ENCODE assay signal across 1 cellular context in the genomic region with DNA sequence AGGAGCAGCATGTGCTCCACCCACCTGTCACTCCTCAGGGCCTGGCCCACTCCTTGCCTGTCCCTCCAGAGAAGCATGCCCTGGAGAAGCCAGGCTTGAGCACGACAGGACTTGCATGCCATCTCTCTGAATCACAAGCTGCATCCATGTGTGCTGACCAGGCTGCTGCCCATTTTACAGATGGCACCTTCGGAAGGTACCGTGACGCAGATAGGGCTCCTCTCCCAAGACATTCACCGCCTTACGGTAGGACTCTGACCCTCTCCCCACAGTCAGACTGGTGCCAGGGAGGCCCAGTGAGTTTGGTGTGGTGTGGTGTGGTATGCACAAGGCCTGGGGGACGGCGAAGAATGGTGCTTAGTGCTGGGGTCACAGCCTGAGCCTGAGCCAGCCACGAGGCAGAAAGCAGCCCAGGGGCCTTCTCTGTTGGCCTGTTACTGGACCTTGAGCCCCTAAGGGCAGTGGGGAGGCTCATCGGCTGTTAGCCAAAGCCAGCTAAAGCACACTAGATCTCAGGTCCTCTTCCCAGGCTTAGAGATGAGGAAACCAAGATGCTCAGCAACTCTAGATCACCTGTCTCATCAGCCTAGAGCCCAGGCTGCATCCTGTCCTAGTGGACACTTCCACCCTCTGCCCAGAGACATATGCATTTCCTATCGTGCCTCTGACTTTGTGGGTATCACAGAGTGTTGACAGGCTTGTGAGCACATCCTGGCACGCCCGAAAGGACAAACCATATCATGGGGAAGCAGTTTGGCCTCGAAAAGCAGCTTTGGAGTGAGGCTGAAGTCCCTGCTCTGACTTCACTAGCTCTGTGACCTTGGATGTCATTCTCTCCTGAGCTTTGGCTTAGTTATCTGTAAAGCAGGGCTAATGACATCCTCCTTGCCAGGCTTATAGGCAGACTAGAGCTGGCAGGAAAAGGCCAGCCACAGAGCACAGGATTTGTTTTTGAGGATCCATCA.
TF ChIP-seq lines count a peak whose summit lies in the region.

No MANE protein-coding gene starts in this region.

TF ChIP-seq in HepG2, 621 proteins besides CTCF, POLR2A, EP300 and RAD21 (continued from another document and continues in another):
- TF ChIP-seq, protein P1, sequence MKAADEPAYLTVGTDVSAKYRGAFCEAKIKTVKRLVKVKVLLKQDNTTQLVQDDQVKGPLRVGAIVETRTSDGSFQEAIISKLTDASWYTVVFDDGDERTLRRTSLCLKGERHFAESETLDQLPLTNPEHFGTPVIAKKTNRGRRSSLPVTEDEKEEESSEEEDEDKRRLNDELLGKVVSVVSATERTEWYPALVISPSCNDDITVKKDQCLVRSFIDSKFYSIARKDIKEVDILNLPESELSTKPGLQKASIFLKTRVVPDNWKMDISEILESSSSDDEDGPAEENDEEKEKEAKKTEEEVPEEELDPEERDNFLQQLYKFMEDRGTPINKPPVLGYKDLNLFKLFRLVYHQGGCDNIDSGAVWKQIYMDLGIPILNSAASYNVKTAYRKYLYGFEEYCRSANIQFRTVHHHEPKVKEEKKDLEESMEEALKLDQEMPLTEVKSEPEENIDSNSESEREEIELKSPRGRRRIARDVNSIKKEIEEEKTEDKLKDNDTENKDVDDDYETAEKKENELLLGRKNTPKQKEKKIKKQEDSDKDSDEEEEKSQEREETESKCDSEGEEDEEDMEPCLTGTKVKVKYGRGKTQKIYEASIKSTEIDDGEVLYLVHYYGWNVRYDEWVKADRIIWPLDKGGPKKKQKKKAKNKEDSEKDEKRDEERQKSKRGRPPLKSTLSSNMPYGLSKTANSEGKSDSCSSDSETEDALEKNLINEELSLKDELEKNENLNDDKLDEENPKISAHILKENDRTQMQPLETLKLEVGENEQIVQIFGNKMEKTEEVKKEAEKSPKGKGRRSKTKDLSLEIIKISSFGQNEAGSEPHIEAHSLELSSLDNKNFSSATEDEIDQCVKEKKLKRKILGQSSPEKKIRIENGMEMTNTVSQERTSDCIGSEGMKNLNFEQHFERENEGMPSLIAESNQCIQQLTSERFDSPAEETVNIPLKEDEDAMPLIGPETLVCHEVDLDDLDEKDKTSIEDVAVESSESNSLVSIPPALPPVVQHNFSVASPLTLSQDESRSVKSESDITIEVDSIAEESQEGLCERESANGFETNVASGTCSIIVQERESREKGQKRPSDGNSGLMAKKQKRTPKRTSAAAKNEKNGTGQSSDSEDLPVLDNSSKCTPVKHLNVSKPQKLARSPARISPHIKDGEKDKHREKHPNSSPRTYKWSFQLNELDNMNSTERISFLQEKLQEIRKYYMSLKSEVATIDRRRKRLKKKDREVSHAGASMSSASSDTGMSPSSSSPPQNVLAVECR (CRISPR knock-in tag; IDR thresholded peaks at IDR 0.05; ENCODE audit: borderline replicate concordance): 0 out of 2 replicates have a peak, but pooled peaks have one; percentile 17
- TF ChIP-seq, protein P2, sequence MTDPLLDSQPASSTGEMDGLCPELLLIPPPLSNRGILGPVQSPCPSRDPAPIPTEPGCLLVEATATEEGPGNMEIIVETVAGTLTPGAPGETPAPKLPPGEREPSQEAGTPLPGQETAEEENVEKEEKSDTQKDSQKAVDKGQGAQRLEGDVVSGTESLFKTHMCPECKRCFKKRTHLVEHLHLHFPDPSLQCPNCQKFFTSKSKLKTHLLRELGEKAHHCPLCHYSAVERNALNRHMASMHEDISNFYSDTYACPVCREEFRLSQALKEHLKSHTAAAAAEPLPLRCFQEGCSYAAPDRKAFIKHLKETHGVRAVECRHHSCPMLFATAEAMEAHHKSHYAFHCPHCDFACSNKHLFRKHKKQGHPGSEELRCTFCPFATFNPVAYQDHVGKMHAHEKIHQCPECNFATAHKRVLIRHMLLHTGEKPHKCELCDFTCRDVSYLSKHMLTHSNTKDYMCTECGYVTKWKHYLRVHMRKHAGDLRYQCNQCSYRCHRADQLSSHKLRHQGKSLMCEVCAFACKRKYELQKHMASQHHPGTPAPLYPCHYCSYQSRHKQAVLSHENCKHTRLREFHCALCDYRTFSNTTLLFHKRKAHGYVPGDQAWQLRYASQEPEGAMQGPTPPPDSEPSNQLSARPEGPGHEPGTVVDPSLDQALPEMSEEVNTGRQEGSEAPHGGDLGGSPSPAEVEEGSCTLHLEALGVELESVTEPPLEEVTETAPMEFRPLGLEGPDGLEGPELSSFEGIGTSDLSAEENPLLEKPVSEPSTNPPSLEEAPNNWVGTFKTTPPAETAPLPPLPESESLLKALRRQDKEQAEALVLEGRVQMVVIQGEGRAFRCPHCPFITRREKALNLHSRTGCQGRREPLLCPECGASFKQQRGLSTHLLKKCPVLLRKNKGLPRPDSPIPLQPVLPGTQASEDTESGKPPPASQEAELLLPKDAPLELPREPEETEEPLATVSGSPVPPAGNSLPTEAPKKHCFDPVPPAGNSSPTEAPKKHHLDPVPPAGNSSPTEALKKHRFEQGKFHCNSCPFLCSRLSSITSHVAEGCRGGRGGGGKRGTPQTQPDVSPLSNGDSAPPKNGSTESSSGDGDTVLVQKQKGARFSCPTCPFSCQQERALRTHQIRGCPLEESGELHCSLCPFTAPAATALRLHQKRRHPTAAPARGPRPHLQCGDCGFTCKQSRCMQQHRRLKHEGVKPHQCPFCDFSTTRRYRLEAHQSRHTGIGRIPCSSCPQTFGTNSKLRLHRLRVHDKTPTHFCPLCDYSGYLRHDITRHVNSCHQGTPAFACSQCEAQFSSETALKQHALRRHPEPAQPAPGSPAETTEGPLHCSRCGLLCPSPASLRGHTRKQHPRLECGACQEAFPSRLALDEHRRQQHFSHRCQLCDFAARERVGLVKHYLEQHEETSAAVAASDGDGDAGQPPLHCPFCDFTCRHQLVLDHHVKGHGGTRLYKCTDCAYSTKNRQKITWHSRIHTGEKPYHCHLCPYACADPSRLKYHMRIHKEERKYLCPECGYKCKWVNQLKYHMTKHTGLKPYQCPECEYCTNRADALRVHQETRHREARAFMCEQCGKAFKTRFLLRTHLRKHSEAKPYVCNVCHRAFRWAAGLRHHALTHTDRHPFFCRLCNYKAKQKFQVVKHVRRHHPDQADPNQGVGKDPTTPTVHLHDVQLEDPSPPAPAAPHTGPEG (CRISPR knock-in tag; IDR thresholded peaks at IDR 0.05): no peak
- TF ChIP-seq, protein P3, sequence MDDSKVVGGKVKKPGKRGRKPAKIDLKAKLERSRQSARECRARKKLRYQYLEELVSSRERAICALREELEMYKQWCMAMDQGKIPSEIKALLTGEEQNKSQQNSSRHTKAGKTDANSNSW (CRISPR knock-in tag; IDR thresholded peaks at IDR 0.05; ENCODE audit: borderline replicate concordance): no peak
- TF ChIP-seq ZFX (CRISPR knock-in tag; IDR thresholded peaks at IDR 0.05; ENCODE audit: low read depth): peak; percentile 37; the same call in 1 of the 2 replicates
- TF ChIP-seq ZNF430 (CRISPR knock-in tag; IDR thresholded peaks at IDR 0.05): 0 out of 2 replicates have a peak, but pooled peaks have one; percentile 17
- no peak for TF ChIP-seq ZNF746 (CRISPR knock-in tag; IDR thresholded peaks at IDR 0.05)
- TF ChIP-seq, protein P4, sequence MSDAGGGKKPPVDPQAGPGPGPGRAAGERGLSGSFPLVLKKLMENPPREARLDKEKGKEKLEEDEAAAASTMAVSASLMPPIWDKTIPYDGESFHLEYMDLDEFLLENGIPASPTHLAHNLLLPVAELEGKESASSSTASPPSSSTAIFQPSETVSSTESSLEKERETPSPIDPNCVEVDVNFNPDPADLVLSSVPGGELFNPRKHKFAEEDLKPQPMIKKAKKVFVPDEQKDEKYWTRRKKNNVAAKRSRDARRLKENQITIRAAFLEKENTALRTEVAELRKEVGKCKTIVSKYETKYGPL (CRISPR knock-in tag; IDR thresholded peaks at IDR 0.05): no peak
- no peak for TF ChIP-seq ZBTB7A (CRISPR knock-in tag; IDR thresholded peaks at IDR 0.05)
- TF ChIP-seq IRF2 (CRISPR knock-in tag; IDR thresholded peaks at IDR 0.05): no peak
- TF ChIP-seq MTA1 (CRISPR knock-in tag; IDR thresholded peaks at IDR 0.05; ENCODE audit: borderline replicate concordance): 0 out of 2 replicates have a peak, but pooled peaks have one; percentile 49
- TF ChIP-seq ZMYM3 (CRISPR knock-in tag; IDR thresholded peaks at IDR 0.05): 0 out of 2 replicates have a peak, but pooled peaks have one; percentile 73
- peak; percentile 65; the same call in 1 of the 2 replicates for TF ChIP-seq ZBTB38 (CRISPR knock-in tag; IDR thresholded peaks at IDR 0.05)
- TF ChIP-seq, protein P5, sequence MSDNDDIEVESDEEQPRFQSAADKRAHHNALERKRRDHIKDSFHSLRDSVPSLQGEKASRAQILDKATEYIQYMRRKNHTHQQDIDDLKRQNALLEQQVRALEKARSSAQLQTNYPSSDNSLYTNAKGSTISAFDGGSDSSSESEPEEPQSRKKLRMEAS (IDR thresholded peaks at IDR 0.05): peak; percentile 28; the same call in 1 of the 2 replicates
- peak; percentile 10; the same call in 1 of the 2 replicates for TF ChIP-seq ZNF768 (CRISPR knock-in tag; IDR thresholded peaks at IDR 0.05)
- TF ChIP-seq SOX6 (IDR thresholded peaks at IDR 0.05): no peak
- TF ChIP-seq SOX6 (CRISPR knock-in tag; IDR thresholded peaks at IDR 0.05): no peak
- TF ChIP-seq FOXA1 (IDR thresholded peaks at IDR 0.05): no peak
- no peak for TF ChIP-seq FOXA1 (CRISPR knock-in tag; IDR thresholded peaks at IDR 0.05)
- TF ChIP-seq ZNF451 (CRISPR knock-in tag; IDR thresholded peaks at IDR 0.05): no peak
- no peak for TF ChIP-seq KAT7 (CRISPR knock-in tag; IDR thresholded peaks at IDR 0.05; ENCODE audit: borderline replicate concordance)
- TF ChIP-seq, protein P6, sequence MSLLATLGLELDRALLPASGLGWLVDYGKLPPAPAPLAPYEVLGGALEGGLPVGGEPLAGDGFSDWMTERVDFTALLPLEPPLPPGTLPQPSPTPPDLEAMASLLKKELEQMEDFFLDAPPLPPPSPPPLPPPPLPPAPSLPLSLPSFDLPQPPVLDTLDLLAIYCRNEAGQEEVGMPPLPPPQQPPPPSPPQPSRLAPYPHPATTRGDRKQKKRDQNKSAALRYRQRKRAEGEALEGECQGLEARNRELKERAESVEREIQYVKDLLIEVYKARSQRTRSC (CRISPR knock-in tag; IDR thresholded peaks at IDR 0.05; ENCODE audit: low read depth): no peak
- TF ChIP-seq MYC (CRISPR knock-in tag; IDR thresholded peaks at IDR 0.05; ENCODE audit: borderline replicate concordance): peak; percentile 37; the same call in 1 of the 2 replicates
- TF ChIP-seq, protein P7, sequence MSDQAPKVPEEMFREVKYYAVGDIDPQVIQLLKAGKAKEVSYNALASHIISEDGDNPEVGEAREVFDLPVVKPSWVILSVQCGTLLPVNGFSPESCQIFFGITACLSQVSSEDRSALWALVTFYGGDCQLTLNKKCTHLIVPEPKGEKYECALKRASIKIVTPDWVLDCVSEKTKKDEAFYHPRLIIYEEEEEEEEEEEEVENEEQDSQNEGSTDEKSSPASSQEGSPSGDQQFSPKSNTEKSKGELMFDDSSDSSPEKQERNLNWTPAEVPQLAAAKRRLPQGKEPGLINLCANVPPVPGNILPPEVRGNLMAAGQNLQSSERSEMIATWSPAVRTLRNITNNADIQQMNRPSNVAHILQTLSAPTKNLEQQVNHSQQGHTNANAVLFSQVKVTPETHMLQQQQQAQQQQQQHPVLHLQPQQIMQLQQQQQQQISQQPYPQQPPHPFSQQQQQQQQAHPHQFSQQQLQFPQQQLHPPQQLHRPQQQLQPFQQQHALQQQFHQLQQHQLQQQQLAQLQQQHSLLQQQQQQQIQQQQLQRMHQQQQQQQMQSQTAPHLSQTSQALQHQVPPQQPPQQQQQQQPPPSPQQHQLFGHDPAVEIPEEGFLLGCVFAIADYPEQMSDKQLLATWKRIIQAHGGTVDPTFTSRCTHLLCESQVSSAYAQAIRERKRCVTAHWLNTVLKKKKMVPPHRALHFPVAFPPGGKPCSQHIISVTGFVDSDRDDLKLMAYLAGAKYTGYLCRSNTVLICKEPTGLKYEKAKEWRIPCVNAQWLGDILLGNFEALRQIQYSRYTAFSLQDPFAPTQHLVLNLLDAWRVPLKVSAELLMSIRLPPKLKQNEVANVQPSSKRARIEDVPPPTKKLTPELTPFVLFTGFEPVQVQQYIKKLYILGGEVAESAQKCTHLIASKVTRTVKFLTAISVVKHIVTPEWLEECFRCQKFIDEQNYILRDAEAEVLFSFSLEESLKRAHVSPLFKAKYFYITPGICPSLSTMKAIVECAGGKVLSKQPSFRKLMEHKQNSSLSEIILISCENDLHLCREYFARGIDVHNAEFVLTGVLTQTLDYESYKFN (CRISPR knock-in tag; conservative IDR thresholded peaks at IDR 0.05): peak; percentile 30; the same call in 1 of the 2 replicates
- TF ChIP-seq, protein P8, sequence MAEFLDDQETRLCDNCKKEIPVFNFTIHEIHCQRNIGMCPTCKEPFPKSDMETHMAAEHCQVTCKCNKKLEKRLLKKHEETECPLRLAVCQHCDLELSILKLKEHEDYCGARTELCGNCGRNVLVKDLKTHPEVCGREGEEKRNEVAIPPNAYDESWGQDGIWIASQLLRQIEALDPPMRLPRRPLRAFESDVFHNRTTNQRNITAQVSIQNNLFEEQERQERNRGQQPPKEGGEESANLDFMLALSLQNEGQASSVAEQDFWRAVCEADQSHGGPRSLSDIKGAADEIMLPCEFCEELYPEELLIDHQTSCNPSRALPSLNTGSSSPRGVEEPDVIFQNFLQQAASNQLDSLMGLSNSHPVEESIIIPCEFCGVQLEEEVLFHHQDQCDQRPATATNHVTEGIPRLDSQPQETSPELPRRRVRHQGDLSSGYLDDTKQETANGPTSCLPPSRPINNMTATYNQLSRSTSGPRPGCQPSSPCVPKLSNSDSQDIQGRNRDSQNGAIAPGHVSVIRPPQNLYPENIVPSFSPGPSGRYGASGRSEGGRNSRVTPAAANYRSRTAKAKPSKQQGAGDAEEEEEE (CRISPR knock-in tag; IDR thresholded peaks at IDR 0.05; ENCODE audit: borderline replicate concordance): no peak
- peak; percentile 23; the same call in 1 of the 2 replicates for TF ChIP-seq ZNF598 (CRISPR knock-in tag; IDR thresholded peaks at IDR 0.05; ENCODE audit: borderline replicate concordance)
- TF ChIP-seq, protein P9, sequence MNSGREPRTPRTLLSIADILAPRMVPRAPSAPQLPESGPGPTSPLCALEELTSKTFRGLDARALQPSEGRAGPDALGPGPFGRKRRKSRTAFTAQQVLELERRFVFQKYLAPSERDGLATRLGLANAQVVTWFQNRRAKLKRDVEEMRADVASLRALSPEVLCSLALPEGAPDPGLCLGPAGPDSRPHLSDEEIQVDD (CRISPR knock-in tag; IDR thresholded peaks at IDR 0.05; ENCODE audit: borderline replicate concordance): no peak
- TF ChIP-seq SAP130 (CRISPR knock-in tag; IDR thresholded peaks at IDR 0.05; ENCODE audit: low read depth): peak; percentile 10; the same call in 1 of the 2 replicates
- TF ChIP-seq, protein P10, sequence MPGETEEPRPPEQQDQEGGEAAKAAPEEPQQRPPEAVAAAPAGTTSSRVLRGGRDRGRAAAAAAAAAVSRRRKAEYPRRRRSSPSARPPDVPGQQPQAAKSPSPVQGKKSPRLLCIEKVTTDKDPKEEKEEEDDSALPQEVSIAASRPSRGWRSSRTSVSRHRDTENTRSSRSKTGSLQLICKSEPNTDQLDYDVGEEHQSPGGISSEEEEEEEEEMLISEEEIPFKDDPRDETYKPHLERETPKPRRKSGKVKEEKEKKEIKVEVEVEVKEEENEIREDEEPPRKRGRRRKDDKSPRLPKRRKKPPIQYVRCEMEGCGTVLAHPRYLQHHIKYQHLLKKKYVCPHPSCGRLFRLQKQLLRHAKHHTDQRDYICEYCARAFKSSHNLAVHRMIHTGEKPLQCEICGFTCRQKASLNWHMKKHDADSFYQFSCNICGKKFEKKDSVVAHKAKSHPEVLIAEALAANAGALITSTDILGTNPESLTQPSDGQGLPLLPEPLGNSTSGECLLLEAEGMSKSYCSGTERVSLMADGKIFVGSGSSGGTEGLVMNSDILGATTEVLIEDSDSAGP (CRISPR knock-in tag; IDR thresholded peaks at IDR 0.05; ENCODE audit: borderline replicate concordance): 0 out of 2 replicates have a peak, but pooled peaks have one; percentile 26
- TF ChIP-seq RXRB (CRISPR knock-in tag; IDR thresholded peaks at IDR 0.05; ENCODE audit: borderline replicate concordance): 0 out of 2 replicates have a peak, but pooled peaks have one; percentile 19
- 0 out of 2 replicates have a peak, but pooled peaks have one; percentile 11 for TF ChIP-seq ZMYM2 (CRISPR knock-in tag; IDR thresholded peaks at IDR 0.05)
- peak; percentile 53 for TF ChIP-seq AGO2 (optimal IDR thresholded peaks at IDR 0.05; ENCODE audit: low read depth, low read length)
- no peak for TF ChIP-seq MTF1 (CRISPR knock-in tag; IDR thresholded peaks at IDR 0.05)
